22 cellular contexts compared by ENCODE assay signal in genomic region chrX:95156566-95156965, GRCh38.
"Had no signal": no experiment of that assay in that cellular context is flagged by ENCODE, and none has a peak within 500 bp of the region (broad histone marks: within the 10 kb centered on the region; RNA-seq: fewer than 3 reads in every experiment).

No MANE protein-coding gene starts in this region.

- H3K27me3 ChIP-seq: heart right ventricle, hepatocyte, ovary, right atrium auricular region, right lobe of liver, testis, thyroid gland, transverse colon, upper lobe of left lung, vagina had no signal

- H3K4me1 ChIP-seq: heart right ventricle, left ventricle myocardium inferior, right atrium auricular region, right lobe of liver, testis, thyroid gland, transverse colon, upper lobe of left lung, vagina had no signal

- H3K36me3 ChIP-seq: heart right ventricle, left ventricle myocardium inferior, ovary, right atrium auricular region, right lobe of liver, thyroid gland, transverse colon, upper lobe of left lung, vagina had no signal

- DNase-seq: heart right ventricle; immature natural killer cell; left ventricle myocardium inferior; naive thymus-derived CD8-positive, alpha-beta T cell; ovary; right lobe of liver; stimulated activated CD4-positive, alpha-beta T cell treated with anti-CD3 and anti-CD28 coated beads, Interleukin-1b, Interleukin-23, amount 100 ng/mL, for 48 hours; stimulated activated CD4-positive, alpha-beta T cell treated with anti-CD3 and anti-CD28 coated beads, Interleukin-2, amount 100 ng/mL, for 48 hours; stimulated activated CD4-positive, alpha-beta T cell treated with anti-CD3 and anti-CD28 coated beads, Interleukin-4, amount 100 ng/mL, for 4 hours; stimulated activated CD8-positive, alpha-beta memory T cell treated with anti-CD3 and anti-CD28 coated beads, Interleukin-4, amount 100 ng/mL, for 48 hours; stimulated activated naive CD4-positive, alpha-beta T cell treated with Interleukin-2 at 50 U/mL for 16 hours; stimulated activated naive CD8-positive, alpha-beta T cell treated with anti-CD3 and anti-CD28 coated beads, Interleukin-15, amount 100 ng/mL, for 72 hours; substantia nigra; testis; thyroid gland; transverse colon; upper lobe of left lung had no signal

- H3K4me3 ChIP-seq: heart right ventricle, hepatocyte, left ventricle myocardium inferior, ovary, right atrium auricular region, right lobe of liver, smooth muscle cell, testis, thyroid gland, transverse colon, upper lobe of left lung, vagina had no signal

- H3K9me3 ChIP-seq: heart right ventricle, left ventricle myocardium inferior, ovary, right atrium auricular region, right lobe of liver, testis, thyroid gland, transverse colon, upper lobe of left lung, vagina had no signal

- ATAC-seq: heart right ventricle; naive thymus-derived CD8-positive, alpha-beta T cell; right lobe of liver; stimulated activated memory B cell treated with anti-CD40 and anti-IgM and Interleukin-4, amounts not matched to agents 10 μg/mL and 1 μg/mL and 100 μg/mL, for 72 hours; stimulated activated naive CD8-positive, alpha-beta T cell treated with anti-CD3 and anti-CD28 coated beads, Interleukin-15, amount 100 ng/mL, for 72 hours had no signal

- H3K27ac ChIP-seq: heart right ventricle, hepatocyte, left ventricle myocardium inferior, ovary, right atrium auricular region, right lobe of liver, testis, thyroid gland, transverse colon, upper lobe of left lung, vagina had no signal
